Comparison of ENCODE assay signal across 21 cellular contexts in the genomic region with DNA sequence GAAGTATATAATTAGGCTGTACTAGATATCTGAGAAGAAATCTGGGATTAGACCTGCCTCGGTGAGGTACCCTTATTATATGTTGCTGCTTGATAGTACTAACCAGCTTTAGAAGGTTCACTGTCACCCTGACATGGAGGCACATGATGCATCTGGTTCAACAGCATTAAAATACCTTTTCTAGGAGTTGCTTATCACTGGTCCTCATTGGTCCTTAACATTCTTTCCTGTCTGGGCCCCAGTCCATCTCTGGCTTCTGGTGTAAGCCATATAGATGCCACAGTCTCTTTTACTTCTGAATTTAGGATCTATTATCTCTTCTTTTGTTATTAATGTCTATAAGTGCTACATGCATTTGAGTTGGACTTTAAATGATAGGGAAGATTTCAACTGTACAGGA. TPM values are rescaled to one million over a fixed set of nuclear protein-coding genes. Genes with fewer than 3 reads are reported as not detected.
A peak's percentile ranks its signal among the peaks of the same experiment; 100 is the strongest.
DNase-seq lines count a peak whose midpoint lies in the region; ATAC-seq lines count a peak whose summit lies in the region.
"Had no signal": no experiment of that assay in that cellular context is flagged by ENCODE, and none has a peak within 500 bp of the region (broad histone marks: within the 10 kb centered on the region; RNA-seq: fewer than 3 reads in every experiment).

No MANE protein-coding gene starts in this region.

- peaks cover 61% of the 10 kb centered on the region for H3K4me1 Mint-ChIP-seq in T-helper 17 cell
- H3K4me1 Mint-ChIP-seq in stimulated activated effector memory CD8-positive, alpha-beta T cell treated with anti-CD3 and anti-CD28 coated beads, Interleukin-12 subunit alpha, Interleukin-12 subunit beta, amount 100 ng/mL, for 72 hours, result peaks cover 82% of the 10 kb centered on the region

- H3K27ac Mint-ChIP-seq in T-helper 17 cell, result peak overlapping the region; percentile 68
- H3K27ac Mint-ChIP-seq in stimulated activated effector memory CD8-positive, alpha-beta T cell treated with anti-CD3 and anti-CD28 coated beads, Interleukin-12 subunit alpha, Interleukin-12 subunit beta, amount 100 ng/mL, for 72 hours, result peak overlapping the region; percentile 70
- H3K27ac Mint-ChIP-seq: B cell had no signal

- DNase-seq in Right ventricle myocardium inferior (ENCODE audit: missing footprints), result no peak
- DNase-seq in cardiac septum (ENCODE audit: low spot score), result no peak
- DNase-seq in T-helper 17 cell, result no peak
- no peak for DNase-seq in left cardiac atrium
- no peak for DNase-seq in stimulated activated effector memory CD8-positive, alpha-beta T cell treated with anti-CD3 and anti-CD28 coated beads, Interleukin-12 subunit alpha, Interleukin-12 subunit beta, amount 100 ng/mL, for 72 hours (ENCODE audit: low spot score in 2 of 2)
- no peak for DNase-seq in NCI-H748 treated with DMSO at 0.1 percent for 48 hours (lab: John Stamatoyannopoulos, UW)
- DNase-seq: Caco-2, DMS 273 treated with DMSO at 0.1 percent for 48 hours, DMS79 treated with DMSO at 0.1 percent for 48 hours, Kasumi-1, NCI-H1694, NCI-H2081 treated with DMSO at 0.1 percent for 48 hours, NCI-H2171 treated with DMSO at 0.1 percent for 48 hours, NCI-H524 treated with DMSO at 0.1 percent for 48 hours, SHP77 treated with DMSO at 0.1 percent for 48 hours had no signal

- H3K4me3 Mint-ChIP-seq in T-helper 17 cell, result peak overlapping the region; percentile 10
- H3K4me3 Mint-ChIP-seq in stimulated activated effector memory CD8-positive, alpha-beta T cell treated with anti-CD3 and anti-CD28 coated beads, Interleukin-12 subunit alpha, Interleukin-12 subunit beta, amount 100 ng/mL, for 72 hours, result no peak overlapping the region
- H3K4me3 Mint-ChIP-seq: B cell, CD14-positive monocyte had no signal

- ATAC-seq in Right ventricle myocardium inferior, result peak; percentile 59
- ATAC-seq in T-helper 17 cell, result no peak
- peak; percentile 25 to 67 for ATAC-seq in left cardiac atrium
- no peak for ATAC-seq in stimulated activated effector memory CD8-positive, alpha-beta T cell treated with anti-CD3 and anti-CD28 coated beads, Interleukin-12 subunit alpha, Interleukin-12 subunit beta, amount 100 ng/mL, for 72 hours
- ATAC-seq in HG03520 (IDR thresholded peaks at IDR 0.05; ENCODE audit: unreplicated experiment), result no peak
- ATAC-seq: A549 had no signal

- no peaks in the 10 kb centered on the region for H3K27me3 Mint-ChIP-seq in T-helper 17 cell
- H3K27me3 Mint-ChIP-seq: B cell had no signal

- intact Hi-C loops in Right ventricle myocardium inferior (cut with DNase I), result no loop called here
- intact Hi-C loops in cardiac septum (cut with DNase I), result no loop called here
- intact Hi-C loops in left cardiac atrium (cut with DNase I), result no loop called here

- peaks cover 10% of the 10 kb centered on the region for H3K36me3 Mint-ChIP-seq in T-helper 17 cell (ENCODE audit: low read depth)
- H3K36me3 Mint-ChIP-seq in stimulated activated effector memory CD8-positive, alpha-beta T cell treated with anti-CD3 and anti-CD28 coated beads, Interleukin-12 subunit alpha, Interleukin-12 subunit beta, amount 100 ng/mL, for 72 hours, result peaks cover 25% of the 10 kb centered on the region

- H3K9me3 Mint-ChIP-seq in stimulated activated effector memory CD8-positive, alpha-beta T cell treated with anti-CD3 and anti-CD28 coated beads, Interleukin-12 subunit alpha, Interleukin-12 subunit beta, amount 100 ng/mL, for 72 hours, result no peaks in the 10 kb centered on the region

- no peaks in the 10 kb centered on the region for H3K9me3 ChIP-seq in T-helper 17 cell (ENCODE audit: control insufficient read depth, low read length, poor library complexity, severe bottlenecking)
- H3K9me3 ChIP-seq: Caco-2 had no signal

RNA-seq across cellular contexts. Expression of a gene that starts 40.2 kb away (rescaled TPM):
- total RNA-seq in Right ventricle myocardium inferior (5.9 TPM), cardiac septum (7.3 TPM), T-helper 17 cell (10 to 100 TPM; 88.5 to 89.7 TPM), left cardiac atrium (1 to 10 TPM; 5.3 to 5.7 TPM)
- total RNA-seq: MCF 10A, RPMI7951 had no signal

Comparison
In these comparisons a context has a peak if more than half of its experiments do, and no peak if none do; other contexts are left out.
1. ATAC-seq: peak in Right ventricle myocardium inferior (single experiment) and left cardiac atrium (2 of 2); none in T-helper 17 cell (single experiment), stimulated activated effector memory CD8-positive, alpha-beta T cell treated with anti-CD3 and anti-CD28 coated beads, Interleukin-12 subunit alpha, Interleukin-12 subunit beta, amount 100 ng/mL, for 72 hours (single experiment) and HG03520 (single experiment).
2. RNA of a gene that starts 40.2 kb away (total RNA-seq): 88.5 to 89.7 TPM in T-helper 17 cell; 7.3 TPM in cardiac septum (single experiment), 5.9 TPM in Right ventricle myocardium inferior (single experiment) and 5.3 to 5.7 TPM in left cardiac atrium; every median in the first group is over 10 times any median in the second.